9 cellular contexts compared by ENCODE assay signal in genomic region chr16:57938936-57939871, GRCh38. TPM values are rescaled to one million over a fixed set of nuclear protein-coding genes. Genes with fewer than 3 reads are reported as not detected.
DNase-seq lines count a peak whose midpoint lies in the region; ATAC-seq, FAIRE-seq and TF ChIP-seq lines count a peak whose summit lies in the region.
"Had no signal": no experiment of that assay in that cellular context is flagged by ENCODE, and none has a peak within 500 bp of the region (broad histone marks: within the 10 kb centered on the region; RNA-seq: fewer than 3 reads in every experiment).

No MANE protein-coding gene starts in this region.

- peak; percentile 23 for TF ChIP-seq CTCF in GM12865 (IDR thresholded peaks at IDR 0.05; ENCODE audit: insufficient read depth, low read depth, low read length, missing control alignments)

- ATAC-seq in sciatic nerve (peak; percentile 95), GM21390 (IDR thresholded peaks at IDR 0.05; ENCODE audit: unreplicated experiment) (no peak), HG02870 (IDR thresholded peaks at IDR 0.05; ENCODE audit: unreplicated experiment) (no peak)

- no peaks in the 10 kb centered on the region for H3K36me3 ChIP-seq in SJSA1

- H3K4me1 ChIP-seq in SJSA1 (replicated peaks), result peaks cover 37% of the 10 kb centered on the region

- no peak overlapping the region for H3K27ac ChIP-seq in SJSA1

- DNase-seq in GM12865 (ENCODE audit: low read depth), result no peak
- DNase-seq in SJSA1 (ENCODE audit: low read depth in 1 of 2, low spot score in 2 of 2), result peak; percentile 48 to 78
- DNase-seq in globus pallidus (ENCODE audit: low spot score), result peak; percentile 11
- peak; percentile 76 for DNase-seq in sciatic nerve (ENCODE audit: low spot score)
- DNase-seq in frontal cortex (ENCODE audit: low spot score in 2 of 2), result no peak
- DNase-seq in GOT3 (lab: John Stamatoyannopoulos, UW), result no peak
- DNase-seq: NCI-H2227 treated with DMSO at 0.1 percent for 48 hours had no signal

- H3K9me3 ChIP-seq in SJSA1 (replicated peaks), result no peaks in the 10 kb centered on the region

- H3K4me3 ChIP-seq in GM12865 (ENCODE audit: low read depth, low read length) (no peak overlapping the region), SJSA1 (no peak overlapping the region)

- intact Hi-C loops in sciatic nerve (cut with DNase I), result no loop called here

- FAIRE-seq in frontal cortex (lab: Jason Lieb, UNC), result no peak

- H3K27me3 ChIP-seq in SJSA1 (replicated peaks), result no peaks in the 10 kb centered on the region

RNA-seq across cellular contexts. Expression of gene CNGB1, which starts 31.7 kb away (rescaled TPM):
- 0.13 TPM in 1 of 2 replicates, not detected in the other for total RNA-seq in SJSA1 (2014; rRNA removed; shearing (Covaris generic))
- total RNA-seq in sciatic nerve, result not detected
- total RNA-seq in frontal cortex, result 1.2 TPM

Comparison
In these comparisons a context has a peak if more than half of its experiments do, and no peak if none do; other contexts are left out.
1. DNase-seq: peak in SJSA1 (2 of 2), globus pallidus (single experiment) and sciatic nerve (single experiment); none in GM12865 (single experiment), frontal cortex (0 of 2) and GOT3 (single experiment).